ENCODE assay signal across 7 cellular contexts in the genomic region with DNA sequence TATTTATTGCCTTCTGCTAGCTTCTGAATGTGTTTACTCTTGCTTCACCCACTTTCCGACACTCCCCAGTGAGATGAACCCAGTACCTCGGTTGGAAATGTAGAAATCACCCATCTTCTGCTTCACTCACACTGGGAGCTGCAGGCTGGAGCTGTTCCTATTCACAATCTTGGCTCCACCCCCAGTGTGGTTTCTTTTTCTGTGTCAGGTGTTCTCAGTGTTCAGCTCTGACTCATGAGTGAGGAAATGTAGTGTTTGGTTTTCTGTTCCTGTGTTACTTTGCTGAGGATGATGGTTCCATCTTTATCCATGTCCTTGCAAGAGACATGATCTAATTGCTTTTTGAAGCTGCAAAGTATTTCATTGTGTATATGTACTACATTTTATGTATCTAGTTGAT.
DNase-seq lines count a peak whose midpoint lies in the region; ATAC-seq lines count a peak whose summit lies in the region.
"Not testable (repeated sequence)": the region's sequence is repeated elsewhere in the genome, so short reads cannot be mapped to it uniquely, and the experiment has no call there.

No MANE protein-coding gene starts in this region.

- H3K4me1 Mint-ChIP-seq in activated T-helper 17 cell treated with anti-CD3 and anti-CD28 coated beads, Interleukin-2, amount 50 U/mL, for 72 hours: not testable (repeated sequence)

- not testable (repeated sequence) for DNase-seq in left ventricle myocardium superior

- not testable (repeated sequence) for H3K9me3 Mint-ChIP-seq in activated T-helper 17 cell treated with anti-CD3 and anti-CD28 coated beads, Interleukin-2, amount 50 U/mL, for 72 hours

- not testable (repeated sequence) for H3K27me3 Mint-ChIP-seq in activated T-helper 17 cell treated with anti-CD3 and anti-CD28 coated beads, Interleukin-2, amount 50 U/mL, for 72 hours

- not testable (repeated sequence) for H3K36me3 Mint-ChIP-seq in activated T-helper 17 cell treated with anti-CD3 and anti-CD28 coated beads, Interleukin-2, amount 50 U/mL, for 72 hours (ENCODE audit: low read depth)

- H3K27ac Mint-ChIP-seq in activated T-helper 17 cell treated with anti-CD3 and anti-CD28 coated beads, Interleukin-2, amount 50 U/mL, for 72 hours: not testable (repeated sequence)

- ATAC-seq in GM18868 (IDR thresholded peaks at IDR 0.05; ENCODE audit: unreplicated experiment) (peak; percentile 100), GM19455 (IDR thresholded peaks at IDR 0.05; ENCODE audit: unreplicated experiment) (peak; percentile 72), HG02588 (IDR thresholded peaks at IDR 0.05; ENCODE audit: unreplicated experiment) (peak; percentile 96), HG03066 (IDR thresholded peaks at IDR 0.05; ENCODE audit: low read depth, unreplicated experiment) (peak; percentile 65), HG03565 (IDR thresholded peaks at IDR 0.05; ENCODE audit: unreplicated experiment) (peak; percentile 67), left ventricle myocardium superior (peak; percentile 48)
- peak; percentile 77 for ATAC-seq in activated T-helper 17 cell treated with anti-CD3 and anti-CD28 coated beads, Interleukin-2, amount 50 U/mL, for 72 hours (replicated peaks)

- intact Hi-C loops in left ventricle myocardium superior (cut with micrococcal nuclease): not testable (repeated sequence)

- not testable (repeated sequence) for H3K4me3 Mint-ChIP-seq in activated T-helper 17 cell treated with anti-CD3 and anti-CD28 coated beads, Interleukin-2, amount 50 U/mL, for 72 hours

Comparison
In these comparisons a context has a peak if more than half of its experiments do, and no peak if none do; other contexts are left out.
1. ATAC-seq: peak in every context shown above with its lines; median percentile 100 in GM18868; 96 in HG02588; 77 in activated T-helper 17 cell treated with anti-CD3 and anti-CD28 coated beads, Interleukin-2, amount 50 U/mL, for 72 hours; 72 in GM19455; 67 in HG03565; 65 in HG03066; 48 in left ventricle myocardium superior.